In the genomic region with DNA sequence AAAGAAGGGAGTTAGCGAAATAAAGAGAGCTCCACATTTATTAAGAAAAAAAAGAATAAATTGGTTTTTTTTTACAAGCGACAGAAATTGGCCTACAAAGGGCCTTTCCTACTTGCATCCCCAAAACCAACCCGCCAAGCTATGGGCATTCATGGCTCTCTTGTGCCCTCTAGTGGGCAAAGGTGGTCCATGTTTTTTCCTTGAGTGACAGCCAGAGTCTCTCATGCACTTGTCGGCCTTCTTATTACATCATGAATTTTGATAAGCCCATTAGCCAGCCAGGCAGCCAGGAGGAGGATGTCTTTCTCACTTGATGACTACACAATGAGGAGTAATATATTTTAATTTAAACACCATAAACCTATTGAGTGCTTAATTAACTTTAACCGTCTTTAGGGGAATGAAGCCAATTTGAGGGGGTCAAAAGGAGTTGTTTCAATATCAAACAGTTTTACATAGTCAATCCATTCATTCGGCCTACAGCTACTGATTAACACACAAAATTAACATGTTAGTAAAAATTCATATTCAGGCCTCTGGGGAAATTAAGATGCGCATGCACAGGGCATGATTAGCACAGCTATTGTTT, we compare ENCODE assay signal across 8 cellular contexts.
DNase-seq lines count a peak whose midpoint lies in the region; ATAC-seq, FAIRE-seq and TF ChIP-seq lines count a peak whose summit lies in the region.

No MANE protein-coding gene starts in this region.

- WGBS in small intestine, 3 donors = 22 to 31% (median 27%) methylated on average over 7 of the region's 7 CpGs

- no peaks in the 10 kb centered on the region for H3K27me3 ChIP-seq in small intestine (ENCODE audit: control insufficient read depth in 2 of 2, insufficient read depth in 2 of 2, low read length in 2 of 2)

- FAIRE-seq in small intestine (lab: Jason Lieb, UNC) = no peak

- peak; percentile 89 for TF ChIP-seq CTCF in astrocyte of the cerebellum (IDR thresholded peaks at IDR 0.05; ENCODE audit: low read depth, low read length, missing control alignments)

- no peaks in the 10 kb centered on the region for H3K4me1 ChIP-seq in small intestine (ENCODE audit: control insufficient read depth in 2 of 2, insufficient read depth in 1 of 2, low read depth in 1 of 2, low read length in 1 of 2)

- no peaks in the 10 kb centered on the region for H3K9me3 ChIP-seq in small intestine (ENCODE audit: control insufficient read depth, low read depth)

- H3K4me3 ChIP-seq in astrocyte of the cerebellum (ENCODE audit: low read depth, low read length) = no peak overlapping the region
- H3K4me3 ChIP-seq in small intestine (ENCODE audit: low read depth in 1 of 2, low read length in 2 of 2) = no peak overlapping the region

- in situ Hi-C loops in astrocyte of the cerebellum (cut with HindIII; ENCODE audit: low sequenced_read_pairs) = no loop called here

- DNase-seq in NCI-H510A treated with DMSO at 0.1 percent for 48 hours (lab: John Stamatoyannopoulos, UW) = peak; percentile 42
- no peak for DNase-seq in NCI-H510A (lab: John Stamatoyannopoulos, UW)
- DNase-seq in NCI-H187 (lab: John Stamatoyannopoulos, UW) = peak; percentile 48 to 58
- peak; percentile 68 for DNase-seq in T-helper 9 cell
- DNase-seq in astrocyte of the cerebellum (ENCODE audit: low read depth) = peak; percentile 70
- DNase-seq in hypothalamus (lab: John Stamatoyannopoulos, UW) = peak in 49 of 51 donors; percentile 12 to 92 (median 54)
- peak; percentile 81 for DNase-seq in small intestine

- no peaks in the 10 kb centered on the region for H3K36me3 ChIP-seq in small intestine (ENCODE audit: control insufficient read depth in 2 of 2, insufficient read depth in 2 of 2, low read length in 2 of 2)

- ATAC-seq in HG02884 (IDR thresholded peaks at IDR 0.05; ENCODE audit: unreplicated experiment) = peak; percentile 59

- no peak overlapping the region for H3K27ac ChIP-seq in small intestine (ENCODE audit: low read depth in 1 of 2, low read length in 1 of 2)
